ENCODE assay signal across 14 cellular contexts in genomic region chr13:80630685-80631121, GRCh38.
DNase-seq lines count a peak whose midpoint lies in the region; ATAC-seq and TF ChIP-seq lines count a peak whose summit lies in the region.
"Had no signal": no experiment of that assay in that cellular context is flagged by ENCODE, and none has a peak within 500 bp of the region (broad histone marks: within the 10 kb centered on the region; RNA-seq: fewer than 3 reads in every experiment).

No MANE protein-coding gene starts in this region.

- no peaks in the 10 kb centered on the region for H3K36me3 ChIP-seq in SK-N-SH (replicated peaks in 1 of 2; ENCODE audit: control insufficient read depth in 1 of 2, insufficient read depth in 2 of 2, low read length in 1 of 2)
- H3K36me3 ChIP-seq in Peyer's patch = no peaks in the 10 kb centered on the region

- no peak overlapping the region for H3K4me2 ChIP-seq in SK-N-SH

- H3K4me1 Mint-ChIP-seq in osteocyte (ENCODE audit: unreplicated experiment) = peaks cover 10% of the 10 kb centered on the region

- H3K27me3 ChIP-seq in SK-N-SH (ENCODE audit: insufficient read depth) (no peaks in the 10 kb centered on the region), Peyer's patch (no peaks in the 10 kb centered on the region)

- no peak overlapping the region for H3K4me3 Mint-ChIP-seq in osteocyte (ENCODE audit: unreplicated experiment)
- H3K4me3 Mint-ChIP-seq: CD14-positive monocyte; T-helper 2 cell treated with Interferon-gamma antibody and Interleukin-4, amounts not matched to agents 5 μg/mL and 100 μg/mL, for 36 hours had no signal

- H4K20me1 ChIP-seq in SK-N-SH (ENCODE audit: insufficient read depth) = no peaks in the 10 kb centered on the region

- CTCF ChIA-PET in SK-N-SH (lab: Yijun Ruan, JAX) = no interaction called here

- no peaks in the 10 kb centered on the region for H3F3A ChIP-seq in SK-N-SH (replicated peaks; ENCODE audit: insufficient read depth)

- 0 out of 2 replicates have a peak overlapping the region, but pooled peaks have one; percentile 21 for H2AFZ ChIP-seq in SK-N-SH (ENCODE audit: low read depth)

- H3K9me3 Mint-ChIP-seq in osteocyte (ENCODE audit: unreplicated experiment) = peaks cover 5% of the 10 kb centered on the region

- POLR2A ChIA-PET in SK-N-SH (lab: Yijun Ruan, JAX) = no interaction called here

- TF ChIP-seq POLR2A in Peyer's patch (IDR thresholded peaks at IDR 0.05) = no peak

- no peaks in the 10 kb centered on the region for H3K9me2 ChIP-seq in SK-N-SH

- DNase-seq in Daoy (ENCODE audit: low read depth) (peak; percentile 1), SK-N-SH (no peak), fibroblast of pulmonary artery (ENCODE audit: low read depth) (peak; percentile 99), osteocyte (ENCODE audit: extremely low spot score, unreplicated experiment) (no peak), Peyer's patch (no peak), NCI-H510A treated with DMSO at 0.1 percent for 48 hours (lab: John Stamatoyannopoulos, UW) (no peak), NCI-H2171 treated with DMSO at 0.1 percent for 48 hours (lab: John Stamatoyannopoulos, UW) (no peak)
- DNase-seq: amygdala, mammary epithelial cell, NCI-H1694, retina had no signal

- no peaks in the 10 kb centered on the region for H3K36me3 Mint-ChIP-seq in osteocyte (ENCODE audit: unreplicated experiment)
- H3K36me3 Mint-ChIP-seq: CD14-positive monocyte had no signal

- 86% methylated on average over 3 of the region's 3 CpGs for WGBS in SK-N-SH (ENCODE audit: low lambda C conversion rate)

- TF ChIP-seq CTCF in SK-N-SH (IDR thresholded peaks at IDR 0.05) (no peak), fibroblast of pulmonary artery (IDR thresholded peaks at IDR 0.05; ENCODE audit: low read length, missing control alignments) (peak; percentile 12), osteocyte (IDR thresholded peaks at IDR 0.05) (peak; percentile 20), Peyer's patch (IDR thresholded peaks at IDR 0.05) (no peak)

- TF ChIP-seq EP300 in SK-N-SH (IDR thresholded peaks at IDR 0.05; ENCODE audit: borderline replicate concordance in 1 of 2, low read depth in 1 of 2, low read length in 1 of 2) = no peak

- H3K27me3 Mint-ChIP-seq in osteocyte (ENCODE audit: unreplicated experiment) = no peaks in the 10 kb centered on the region

- TF ChIP-seq RAD21 in SK-N-SH (IDR thresholded peaks at IDR 0.05; ENCODE audit: low read length) = no peak

- H3K4me1 ChIP-seq in SK-N-SH (ENCODE audit: control insufficient read depth in 1 of 2, insufficient read depth in 2 of 2, low read depth in 1 of 2, low read length in 1 of 2) = no peaks in the 10 kb centered on the region
- no peaks in the 10 kb centered on the region for H3K4me1 ChIP-seq in Peyer's patch

- H3K79me2 ChIP-seq in SK-N-SH (ENCODE audit: insufficient read depth) = no peaks in the 10 kb centered on the region

- no peak for ATAC-seq in GM19455 (IDR thresholded peaks at IDR 0.05; ENCODE audit: unreplicated experiment)

- no peak overlapping the region for H3K27ac Mint-ChIP-seq in osteocyte (ENCODE audit: unreplicated experiment)
- H3K27ac Mint-ChIP-seq: CD14-positive monocyte; T-helper 2 cell treated with Interferon-gamma antibody and Interleukin-4, amounts not matched to agents 5 μg/mL and 100 μg/mL, for 36 hours had no signal

- H3K27ac ChIP-seq in SK-N-SH (ENCODE audit: low read depth in 2 of 2, low read length in 1 of 2) (no peak overlapping the region; a peak in 1 of 4 replicates), Peyer's patch (no peak overlapping the region)

- H3K9ac ChIP-seq in SK-N-SH = no peak overlapping the region

- no peak overlapping the region for H3K4me3 ChIP-seq in SK-N-SH (ENCODE audit: low read depth in 2 of 2, low read length in 1 of 2)
- H3K4me3 ChIP-seq in fibroblast of pulmonary artery (replicated peaks; ENCODE audit: low read depth, low read length) = no peak overlapping the region
- H3K4me3 ChIP-seq in Peyer's patch = no peak overlapping the region

- H3K9me3 ChIP-seq in SK-N-SH = no peaks in the 10 kb centered on the region
- no peaks in the 10 kb centered on the region for H3K9me3 ChIP-seq in Peyer's patch

TF ChIP-seq in SK-N-SH, 30 proteins besides CTCF, POLR2A, EP300 and RAD21:
- TF ChIP-seq JUND (IDR thresholded peaks at IDR 0.05) (no peak), NFIC (IDR thresholded peaks at IDR 0.05; ENCODE audit: borderline replicate concordance) (no peak), ELF1 (IDR thresholded peaks at IDR 0.05) (no peak), POLR2AphosphoS5 (IDR thresholded peaks at IDR 0.05; ENCODE audit: low read depth, low read length) (no peak), FOXJ3 (CRISPR knock-in tag; IDR thresholded peaks at IDR 0.05) (no peak), RCOR1 (IDR thresholded peaks at IDR 0.05; ENCODE audit: low read length) (no peak), SMC3 (IDR thresholded peaks at IDR 0.05; ENCODE audit: low read depth, low read length) (no peak), FOSL2 (IDR thresholded peaks at IDR 0.05; ENCODE audit: borderline replicate concordance, low read depth) (no peak), IRF3 (IDR thresholded peaks at IDR 0.05; ENCODE audit: low read depth, low read length) (no peak), USF1 (IDR thresholded peaks at IDR 0.05; ENCODE audit: borderline replicate concordance, low read depth) (no peak), TEAD4 (IDR thresholded peaks at IDR 0.05; ENCODE audit: borderline replicate concordance, insufficient read depth) (no peak), USF2 (IDR thresholded peaks at IDR 0.05; ENCODE audit: borderline replicate concordance, low read depth, low read length) (no peak), TAF1 (IDR thresholded peaks at IDR 0.05; ENCODE audit: borderline replicate concordance, low read depth, low read length) (no peak), ZBTB33 (IDR thresholded peaks at IDR 0.05; ENCODE audit: borderline replicate concordance, low read depth) (no peak), PBX3 (IDR thresholded peaks at IDR 0.05) (no peak), FOXM1 (IDR thresholded peaks at IDR 0.05; ENCODE audit: low read depth) (no peak), SIN3A (IDR thresholded peaks at IDR 0.05; ENCODE audit: borderline replicate concordance, low read depth, low read length) (no peak), RXRA (IDR thresholded peaks at IDR 0.05; ENCODE audit: borderline replicate concordance, low read depth) (no peak), MAX (IDR thresholded peaks at IDR 0.05; ENCODE audit: low read depth) (no peak)

Comparison
In these comparisons a context has a peak if more than half of its experiments do, and no peak if none do; other contexts are left out.
1. DNase-seq: peak in Daoy (single experiment) and fibroblast of pulmonary artery (single experiment); none in SK-N-SH (single experiment), osteocyte (single experiment), Peyer's patch (0 of 3), NCI-H510A treated with DMSO at 0.1 percent for 48 hours (single experiment) and NCI-H2171 treated with DMSO at 0.1 percent for 48 hours (single experiment).
2. CTCF ChIP-seq: peak in fibroblast of pulmonary artery (single experiment) and osteocyte (single experiment); none in SK-N-SH (single experiment) and Peyer's patch (0 of 6).